8 cellular contexts compared by ENCODE assay signal in the genomic region with DNA sequence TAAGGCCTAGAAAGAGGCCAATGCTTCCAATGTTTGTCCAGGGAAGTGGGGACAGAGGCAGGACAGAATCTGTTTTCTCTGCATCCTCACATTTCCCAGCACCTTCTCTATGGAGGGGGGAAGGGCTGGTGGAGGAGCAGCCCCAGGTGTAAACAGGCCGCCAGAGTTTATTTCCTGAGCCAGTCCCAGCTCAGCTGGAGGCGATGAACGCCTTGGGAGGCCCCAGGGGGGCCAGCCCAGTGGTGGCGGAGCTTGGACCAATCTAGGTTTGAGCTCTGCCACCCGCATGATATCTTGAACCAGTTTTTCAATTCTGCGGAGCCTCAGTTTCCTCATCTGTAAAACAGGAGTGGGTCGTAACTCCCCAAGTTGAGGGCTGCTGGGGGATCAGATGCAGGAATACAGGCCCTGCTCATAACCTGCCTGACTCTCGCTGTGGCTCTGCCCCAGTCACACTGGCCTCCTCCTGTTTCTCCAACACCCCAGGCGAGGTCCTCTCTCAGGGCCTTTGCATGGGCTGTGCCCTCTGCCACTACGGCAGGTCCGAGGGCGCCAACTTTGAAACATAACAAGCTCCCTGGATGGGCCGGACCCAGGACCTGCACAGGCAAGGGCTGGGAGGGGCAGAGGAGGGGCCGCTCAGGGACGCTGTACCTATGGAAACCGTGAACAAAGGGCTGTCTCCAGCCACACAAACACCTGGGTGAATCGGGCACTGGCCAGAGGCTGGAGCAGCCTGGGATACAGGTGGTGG. TPM values are rescaled to one million over a fixed set of nuclear protein-coding genes. Genes with fewer than 3 reads are reported as not detected.
DNase-seq lines count a peak whose midpoint lies in the region; ATAC-seq and TF ChIP-seq lines count a peak whose summit lies in the region.

No MANE protein-coding gene starts in this region.

- H3K27ac ChIP-seq in cardiac muscle cell, result no peak overlapping the region
- no peak overlapping the region for H3K27ac ChIP-seq in ascending aorta
- H3K27ac ChIP-seq in lung (ENCODE audit: low read depth in 1 of 2, low read length in 1 of 2), result peak overlapping the region in 1 of 2 donors; percentile 66
- H3K27ac ChIP-seq in upper lobe of left lung, result peak overlapping the region; percentile 57 to 85 (median 71)

- H3K4me1 ChIP-seq in cardiac muscle cell (ENCODE audit: low read depth), result peaks cover 6% of the 10 kb centered on the region
- H3K4me1 ChIP-seq in ascending aorta, result peaks cover 5 to 12% of the 10 kb centered on the region in 2 donors
- peaks cover 0 to 13% of the 10 kb centered on the region in 2 donors for H3K4me1 ChIP-seq in lung (ENCODE audit: control insufficient read depth in 2 of 2, insufficient read depth in 2 of 2, low read length in 2 of 2)
- H3K4me1 ChIP-seq in upper lobe of left lung, result peaks cover 30 to 44% (median 37%) of the 10 kb centered on the region in 4 donors

- H3K36me3 ChIP-seq in cardiac muscle cell (no peaks in the 10 kb centered on the region), ascending aorta (no peaks in the 10 kb centered on the region), lung (ENCODE audit: control insufficient read depth in 2 of 2, insufficient read depth in 2 of 2, low read length in 2 of 2) (peaks cover 0 to 3% of the 10 kb centered on the region in 2 donors), upper lobe of left lung (no peaks in the 10 kb centered on the region)

- H3K27me3 ChIP-seq in cardiac muscle cell, result no peaks in the 10 kb centered on the region
- no peaks in the 10 kb centered on the region for H3K27me3 ChIP-seq in ascending aorta
- no peaks in the 10 kb centered on the region for H3K27me3 ChIP-seq in lung (ENCODE audit: control insufficient read depth, insufficient read depth)
- H3K27me3 ChIP-seq in upper lobe of left lung, result no peaks in the 10 kb centered on the region

- TF ChIP-seq CTCF in cardiac muscle cell (IDR thresholded peaks at IDR 0.05; ENCODE audit: low read depth, low read length) (no peak), ascending aorta (IDR thresholded peaks at IDR 0.05) (no peak), lung (IDR thresholded peaks at IDR 0.05; ENCODE audit: control extremely low read depth, extremely low read depth) (no peak), upper lobe of left lung (IDR thresholded peaks at IDR 0.05) (no peak)

- no peak for TF ChIP-seq POLR2A in upper lobe of left lung (IDR thresholded peaks at IDR 0.05)

- no peak for DNase-seq in cardiac muscle cell (ENCODE audit: low read depth in 1 of 2, low spot score in 1 of 2)
- DNase-seq in Right ventricle myocardium superior, result no peak
- no peak for DNase-seq in ascending aorta (ENCODE audit: low spot score in 2 of 2)
- DNase-seq in lung (ENCODE audit: low spot score), result no peak
- DNase-seq in upper lobe of left lung, result no peak
- DNase-seq in NCI-H1436 (lab: John Stamatoyannopoulos, UW), result no peak
- no peak for DNase-seq in NCI-H2171 (lab: John Stamatoyannopoulos, UW)
- DNase-seq in stimulated activated CD4-positive, alpha-beta T cell treated with anti-CD3 and anti-CD28 coated beads, Interleukin-4, amount 100 ng/mL, for 4 hours, result no peak

- intact Hi-C loops in Right ventricle myocardium superior (cut with DNase I), result no loop called here
- intact Hi-C loops in ascending aorta (cut with DNase I), result no loop called here

- peak overlapping the region; percentile 61 for H3K4me3 ChIP-seq in cardiac muscle cell
- peak overlapping the region; percentile 71 to 76 for H3K4me3 ChIP-seq in ascending aorta
- H3K4me3 ChIP-seq in lung, result peak overlapping the region; percentile 78
- peak overlapping the region; percentile 66 to 95 (median 80) for H3K4me3 ChIP-seq in upper lobe of left lung

- no peaks in the 10 kb centered on the region for H3K9me3 ChIP-seq in cardiac muscle cell (ENCODE audit: low read depth)
- no peaks in the 10 kb centered on the region for H3K9me3 ChIP-seq in ascending aorta
- H3K9me3 ChIP-seq in lung (ENCODE audit: control insufficient read depth in 2 of 2, insufficient read depth in 1 of 2, low read length in 1 of 2), result no peaks in the 10 kb centered on the region
- H3K9me3 ChIP-seq in upper lobe of left lung, result no peaks in the 10 kb centered on the region

- ATAC-seq in Right ventricle myocardium superior (ENCODE audit: poor library complexity), result no peak
- ATAC-seq in lung (ENCODE audit: insufficient read depth, low FRiP score), result no peak
- no peak for ATAC-seq in upper lobe of left lung (ENCODE audit: low FRiP score in 2 of 2)

- TF ChIP-seq EP300 in upper lobe of left lung (IDR thresholded peaks at IDR 0.05), result no peak

- 72 to 76% methylated on average over 17 of the region's 17 CpGs for WGBS in lung, 2 donors
- WGBS in upper lobe of left lung, 2 donors, result 75 to 80% methylated on average over 8 to 17 of the region's 17 CpGs

RNA-seq across cellular contexts. Expression of gene TNFAIP8L1, which starts 1.1 kb away (rescaled TPM):
- 2.2 and 18.1 TPM in 2 replicates for total RNA-seq in cardiac muscle cell
- 5.1 and 18.7 TPM in 2 replicates for polyA plus RNA-seq in cardiac muscle cell
- total RNA-seq in Right ventricle myocardium superior, result 4.6 TPM
- total RNA-seq in ascending aorta, result 0.64 TPM
- 10 to 100 TPM; 18.5 to 22.0 TPM for total RNA-seq in lung
- polyA plus RNA-seq in lung, result 10 to 100 TPM; 12.1 to 12.9 TPM
- total RNA-seq in upper lobe of left lung, result 10 to 100 TPM in 3 of 6 donors, 1 to 10 TPM in 3; 4.4 to 17.5 (median 11.4) TPM

RNA-seq across cellular contexts. Expression of gene MYDGF, which starts 29.7 kb away (rescaled TPM):
- total RNA-seq in cardiac muscle cell (47.9 and 107 TPM in 2 replicates), Right ventricle myocardium superior (23.2 TPM), ascending aorta (49.0 TPM), lung (100 to 1,000 TPM in 1 of 2 donors, 10 to 100 TPM in 1; 70.4 to 157 TPM), upper lobe of left lung (100 to 1,000 TPM in 1 of 6 donors, 10 to 100 TPM in 4, 1 to 10 TPM in 1; 6.3 to 121 (median 67.1) TPM)
- polyA plus RNA-seq in cardiac muscle cell (122 and 206 TPM in 2 replicates), lung (100 to 1,000 TPM; 127 to 280 TPM)

Comparison
In these comparisons a context has a peak if more than half of its experiments do, and no peak if none do; other contexts are left out.
1. H3K27ac ChIP-seq: peak in upper lobe of left lung (4 of 4); none in cardiac muscle cell (single experiment) and ascending aorta (0 of 2).
2. Peak in every context shown above with its lines, with median percentiles within 50 percentile points of each other: H3K4me3 ChIP-seq.